ENCODE assay signal across 1 cellular context in genomic region chr20:58694241-58695083, GRCh38.
TF ChIP-seq lines count a peak whose summit lies in the region.

No MANE protein-coding gene starts in this region.

TF ChIP-seq in IMR-90, 13 proteins besides CTCF, POLR2A, EP300 and RAD21:
- no peak for TF ChIP-seq NFE2L2 (IDR thresholded peaks at IDR 0.05; ENCODE audit: low read depth, low read length)
- TF ChIP-seq ELK1 (IDR thresholded peaks at IDR 0.05; ENCODE audit: borderline replicate concordance, low read depth, low read length), result no peak
- no peak for TF ChIP-seq RFX5 (IDR thresholded peaks at IDR 0.05; ENCODE audit: low read depth, low read length)
- TF ChIP-seq MAZ (IDR thresholded peaks at IDR 0.05; ENCODE audit: borderline replicate concordance, low read depth, low read length), result no peak
- no peak for TF ChIP-seq BHLHE40 (IDR thresholded peaks at IDR 0.05; ENCODE audit: low read depth, low read length)
- TF ChIP-seq SMC3 (IDR thresholded peaks at IDR 0.05; ENCODE audit: low read depth, low read length), result no peak
- TF ChIP-seq MXI1 (IDR thresholded peaks at IDR 0.05; ENCODE audit: borderline replicate concordance, low read depth, low read length), result no peak
- TF ChIP-seq USF2 (IDR thresholded peaks at IDR 0.05; ENCODE audit: low read depth, low read length), result no peak
TF ChIP-seq in IMR-90: peak in this region for 0.
